Comparison of ENCODE assay signal across 23 cellular contexts in genomic region chr7:74235525-74236269, GRCh38.
A peak's percentile ranks its signal among the peaks of the same experiment; 100 is the strongest.
DNase-seq lines count a peak whose midpoint lies in the region; ATAC-seq and TF ChIP-seq lines count a peak whose summit lies in the region.
"Had no signal": no experiment of that assay in that cellular context is flagged by ENCODE, and none has a peak within 500 bp of the region (broad histone marks: within the 10 kb centered on the region; RNA-seq: fewer than 3 reads in every experiment).

No MANE protein-coding gene starts in this region.

- CTCF ChIA-PET in RWPE1 (lab: Yijun Ruan, JAX): interaction anchor here (0.7 kb wide), 2 partner anchors 29 to 165 kb away, joined by 4 read pairs; no protein-coding TSS in a partner anchor

- POLR2A ChIA-PET in RWPE1 (lab: Yijun Ruan, JAX; ENCODE audit: low non-redundant PET): no interaction called here

- H3K27ac ChIP-seq in BLaER1 (0 out of 2 replicates have a peak overlapping the region, but pooled peaks have one; percentile 45), DND-41 (ENCODE audit: low read length) (peak overlapping the region; percentile 73), RWPE1 (peak overlapping the region; percentile 34)
- H3K27ac ChIP-seq: KMS-11, Peyer's patch had no signal

- peaks cover 98% of the 10 kb centered on the region for H3K36me3 ChIP-seq in BLaER1
- peaks cover 97% of the 10 kb centered on the region for H3K36me3 ChIP-seq in DND-41 (ENCODE audit: insufficient read depth, low read length)

- ATAC-seq in DND-41 (ENCODE audit: insufficient read depth, low read depth): 0 out of 3 replicates have a peak, but pooled peaks have one; percentile 18
- ATAC-seq in HG02798 (IDR thresholded peaks at IDR 0.05; ENCODE audit: poor library complexity, unreplicated experiment): no peak
- ATAC-seq: CD8-positive, alpha-beta T cell; GM12878 had no signal

- no peak for DNase-seq in DND-41
- no peak for DNase-seq in RWPE1 (ENCODE audit: low spot score)
- peak; percentile 1 for DNase-seq in germinal center (ENCODE audit: low spot score)
- DNase-seq in SHP77 treated with DMSO at 0.1 percent for 48 hours (lab: John Stamatoyannopoulos, UW): no peak
- no peak for DNase-seq in DMS53 treated with DMSO at 0.1 percent for 48 hours (lab: John Stamatoyannopoulos, UW; ENCODE audit: unreplicated experiment)
- DNase-seq: ACHN, AML-193, DMS79 treated with DMSO at 0.1 percent for 48 hours, GDM1, H9, MM.1S, NCI-H1105, NCI-H1694, NCI-H2227 treated with DMSO at 0.1 percent for 48 hours, NCI-H524, Peyer's patch, Right ventricle myocardium superior, SK-N-SH had no signal

- H3K4me1 ChIP-seq in BLaER1: peaks cover 87% of the 10 kb centered on the region
- peaks cover 42% of the 10 kb centered on the region for H3K4me1 ChIP-seq in DND-41 (ENCODE audit: insufficient read depth, low read length)
- H3K4me1 ChIP-seq: Peyer's patch had no signal

- H4K20me1 ChIP-seq in BLaER1: no peaks in the 10 kb centered on the region
- peaks cover 12% of the 10 kb centered on the region; the same call in 1 of the 2 replicates for H4K20me1 ChIP-seq in DND-41 (ENCODE audit: insufficient read depth, low read length)

- H3K27me3 ChIP-seq in BLaER1 (no peaks in the 10 kb centered on the region), DND-41 (ENCODE audit: insufficient read depth, low read length, poor library complexity) (no peaks in the 10 kb centered on the region)
- H3K27me3 ChIP-seq: Peyer's patch had no signal

- TF ChIP-seq CTCF in DND-41 (IDR thresholded peaks at IDR 0.05; ENCODE audit: borderline replicate concordance, extremely low read depth, low read length, poor library complexity, severe bottlenecking): no peak
- TF ChIP-seq CTCF in RWPE1 (conservative IDR thresholded peaks at IDR 0.05; ENCODE audit: low read depth): no peak

- H2AFZ ChIP-seq in DND-41 (ENCODE audit: low read depth, low read length): no peak overlapping the region

- H3K9me3 ChIP-seq in BLaER1 (no peaks in the 10 kb centered on the region), DND-41 (ENCODE audit: insufficient read depth, low read length, severe bottlenecking) (no peaks in the 10 kb centered on the region)
- H3K9me3 ChIP-seq: Peyer's patch, SK-N-SH had no signal

- H3K79me2 ChIP-seq in DND-41 (ENCODE audit: insufficient read depth, low read length): peaks cover 33% of the 10 kb centered on the region

- H3K9ac ChIP-seq in BLaER1 (no peak overlapping the region), DND-41 (ENCODE audit: low read depth, low read length) (peak overlapping the region; percentile 30; the same call in 1 of the 2 replicates)
- H3K9ac ChIP-seq: KMS-11, SK-N-SH had no signal

- H3K4me2 ChIP-seq in BLaER1: peak overlapping the region; percentile 39
- H3K4me2 ChIP-seq in DND-41 (ENCODE audit: insufficient read depth, low read length): no peak overlapping the region
- H3K4me2 ChIP-seq: KMS-11, SK-N-SH had no signal

- no peak overlapping the region for H3K4me3 ChIP-seq in BLaER1
- H3K4me3 ChIP-seq in DND-41 (ENCODE audit: low read depth in 1 of 2, low read length in 2 of 2): no peak overlapping the region
- H3K4me3 ChIP-seq: GM12878, Peyer's patch had no signal
